In the genomic region with DNA sequence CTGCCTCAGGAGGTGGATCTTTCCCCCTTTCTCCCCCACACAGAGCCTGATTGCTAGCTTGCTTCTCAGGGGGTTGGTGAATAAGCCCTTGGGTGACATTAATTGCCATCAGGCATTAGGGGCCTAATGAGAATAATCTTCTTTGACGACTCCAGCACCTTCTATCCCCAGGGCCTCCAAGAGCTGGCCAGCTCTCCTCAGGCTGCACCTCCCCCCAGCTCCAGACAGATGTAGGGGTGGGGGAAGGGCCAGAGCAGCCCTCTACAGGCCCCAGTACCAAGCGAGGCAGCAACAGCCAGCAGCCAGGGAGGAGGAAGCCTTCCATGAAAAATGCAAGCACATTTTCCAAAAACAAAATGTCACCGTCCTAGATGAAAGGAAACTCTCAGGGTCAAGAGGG, we compare ENCODE assay signal across 30 cellular contexts. TPM values are rescaled to one million over a fixed set of nuclear protein-coding genes. Genes with fewer than 3 reads are reported as not detected.
DNase-seq lines count a peak whose midpoint lies in the region; ATAC-seq, FAIRE-seq and TF ChIP-seq lines count a peak whose summit lies in the region.
"Had no signal": no experiment of that assay in that cellular context is flagged by ENCODE, and none has a peak within 500 bp of the region (broad histone marks: within the 10 kb centered on the region; RNA-seq: fewer than 3 reads in every experiment).

No MANE protein-coding gene starts in this region.

- no peak overlapping the region for H2AK5ac ChIP-seq in IMR-90 (ENCODE audit: low read depth, low read length)
- no peak overlapping the region for H2AK5ac ChIP-seq in H1 (ENCODE audit: low read depth, low read length)

- H2BK120ac ChIP-seq in IMR-90 (ENCODE audit: low read depth, low read length) (no peak overlapping the region), H1 (replicated peaks; ENCODE audit: low read depth, low read length) (no peak overlapping the region)

- no peak overlapping the region for H3K9ac ChIP-seq in IMR-90 (ENCODE audit: low read depth, low read length)
- no peak overlapping the region for H3K9ac ChIP-seq in H1 (replicated peaks in 1 of 4; ENCODE audit: extremely low read depth in 1 of 4, low read depth in 3 of 4, low read length in 3 of 4)

- peaks cover 37% of the 10 kb centered on the region for H3K27me3 ChIP-seq in CD8-positive, alpha-beta memory T cell (ENCODE audit: insufficient read depth, low read length, poor library complexity, severe bottlenecking)
- H3K27me3 ChIP-seq in IMR-90 (ENCODE audit: control insufficient read depth, insufficient read depth, low read length): peaks cover 68% of the 10 kb centered on the region
- H3K27me3 ChIP-seq in H1 (replicated peaks in 1 of 4; ENCODE audit: control insufficient read depth in 3 of 4, extremely low read depth in 1 of 4, insufficient read depth in 3 of 4, low read length in 3 of 4): peaks cover 55 to 87% (median 79%) of the 10 kb centered on the region in 4 experiments
- H3K27me3 ChIP-seq in esophagus muscularis mucosa: peaks cover 3 to 94% (median 41%) of the 10 kb centered on the region in 4 donors

- H3K4me1 ChIP-seq in CD8-positive, alpha-beta memory T cell (ENCODE audit: insufficient read depth, low read length): peaks cover 6% of the 10 kb centered on the region
- H3K4me1 ChIP-seq in IMR-90 (ENCODE audit: control insufficient read depth, insufficient read depth, low read length) (peaks cover 2% of the 10 kb centered on the region; the same call in 1 of the 2 replicates), H1 (replicated peaks in 1 of 4; ENCODE audit: control insufficient read depth in 3 of 4, insufficient read depth in 4 of 4, low read length in 3 of 4) (peaks cover 10 to 40% (median 25%) of the 10 kb centered on the region in 4 experiments), esophagus muscularis mucosa (peaks cover 35 to 41% (median 38%) of the 10 kb centered on the region in 4 donors)

- no peak for TF ChIP-seq RAD21 in IMR-90 (IDR thresholded peaks at IDR 0.05; ENCODE audit: low read length)
- peak in 1 of 2 experiments; percentile 17; a peak in 1 of 4 replicates for TF ChIP-seq RAD21 in H1 (IDR thresholded peaks at IDR 0.05 in 1 of 2, conservative IDR thresholded peaks at IDR 0.05 in 1 of 2; ENCODE audit: low read depth in 2 of 2, low read length in 2 of 2)

- POLR2A ChIA-PET in CD8-positive, alpha-beta memory T cell (lab: Charles Lee): no interaction called here
- POLR2A ChIA-PET in IMR-90 (lab: Charles Lee; ENCODE audit: unreplicated experiment): no interaction called here
- POLR2A ChIA-PET in H1 (lab: Charles Lee; ENCODE audit: partially characterized antibody): interaction anchor here (0.7 to 1.8 kb wide), 5 partner anchors 10 to 27 kb away, joined by 3 to 5 read pairs (median 3); no protein-coding TSS in a partner anchor

- dilution Hi-C loops in IMR-90 (cut with HindIII; ENCODE audit: low sequenced_read_pairs, unreplicated experiment): no loop called here

- H3K4ac ChIP-seq in IMR-90 (ENCODE audit: low read depth, low read length): no peak overlapping the region
- H3K4ac ChIP-seq in H1 (replicated peaks; ENCODE audit: insufficient read length, low read depth, low read length): no peak overlapping the region

- ATAC-seq in IMR-90 (ENCODE audit: low read depth) (no peak), HG03354 (IDR thresholded peaks at IDR 0.05; ENCODE audit: poor library complexity, severe bottlenecking, unreplicated experiment) (no peak)
- ATAC-seq: activated T-cell treated with anti-CD3 and anti-CD28 coated beads, Interleukin-2, amount 50 U/mL, for 4 hours; left lobe of liver; PC-3 had no signal

- H3K18ac ChIP-seq in IMR-90 (ENCODE audit: low read depth, low read length) (no peak overlapping the region), H1 (ENCODE audit: extremely low read depth, low read length) (peak overlapping the region; percentile 78)

- no peak overlapping the region for H3K27ac ChIP-seq in CD8-positive, alpha-beta memory T cell (ENCODE audit: low read depth, low read length)
- no peak overlapping the region for H3K27ac ChIP-seq in IMR-90 (ENCODE audit: insufficient read depth, low read length)
- H3K27ac ChIP-seq in H1 (ENCODE audit: low read depth, low read length): no peak overlapping the region
- no peak overlapping the region for H3K27ac ChIP-seq in esophagus muscularis mucosa (replicated peaks in 1 of 4)
- H3K27ac ChIP-seq: sigmoid colon, tibial artery had no signal

- H2AFZ ChIP-seq in IMR-90 (replicated peaks; ENCODE audit: low read length, poor library complexity): no peak overlapping the region
- no peak overlapping the region for H2AFZ ChIP-seq in H1 (ENCODE audit: low read length)

- no peaks in the 10 kb centered on the region for H3K9me3 Mint-ChIP-seq in CD8-positive, alpha-beta memory T cell
- H3K9me3 Mint-ChIP-seq in nephron: peaks cover 6% of the 10 kb centered on the region
- H3K9me3 Mint-ChIP-seq: activated naive CD4-positive, alpha-beta T cell treated with anti-CD3 and anti-CD28 coated beads, Interleukin-2, amount 50 U/mL, for 24 hours; activated T-cell treated with anti-CD3 and anti-CD28 coated beads, Interleukin-2, amount 50 U/mL, for 4 hours had no signal

- no peak overlapping the region for H4K5ac ChIP-seq in IMR-90 (ENCODE audit: low read depth, low read length)
- H4K5ac ChIP-seq in H1 (ENCODE audit: insufficient read length, low read depth, low read length): no peak overlapping the region

- H2BK5ac ChIP-seq in IMR-90 (ENCODE audit: low read depth, low read length, poor library complexity, severe bottlenecking): no peak overlapping the region
- no peak overlapping the region for H2BK5ac ChIP-seq in H1 (ENCODE audit: low read depth, low read length)

- H2BK20ac ChIP-seq in IMR-90 (ENCODE audit: low read depth, low read length) (no peak overlapping the region), H1 (ENCODE audit: low read length) (0 out of 2 replicates have a peak overlapping the region, but pooled peaks have one; percentile 86)

- H3K56ac ChIP-seq in IMR-90 (ENCODE audit: extremely low read depth, insufficient read depth, low read length): no peak overlapping the region
- no peak overlapping the region for H3K56ac ChIP-seq in H1 (replicated peaks; ENCODE audit: insufficient read length, low read depth, low read length)

- no peaks in the 10 kb centered on the region for H3K36me3 ChIP-seq in CD8-positive, alpha-beta memory T cell (ENCODE audit: insufficient read depth, low read length)
- H3K36me3 ChIP-seq in IMR-90 (ENCODE audit: control insufficient read depth, insufficient read depth, low read length) (no peaks in the 10 kb centered on the region), H1 (ENCODE audit: control insufficient read depth in 2 of 4, insufficient read depth in 4 of 4, low read length in 3 of 4) (peaks cover 0 to 4% (median 0%) of the 10 kb centered on the region in 4 experiments; a peak in 1 of 8 replicates), esophagus muscularis mucosa (no peaks in the 10 kb centered on the region)
- H3K36me3 ChIP-seq: sigmoid colon, tibial artery had no signal

- H3K23me2 ChIP-seq in H1 (ENCODE audit: low read depth, low read length): peaks cover 29% of the 10 kb centered on the region; the same call in 1 of the 2 replicates

- TF ChIP-seq POLR2A in IMR-90 (IDR thresholded peaks at IDR 0.05; ENCODE audit: low read depth, low read length): no peak
- TF ChIP-seq POLR2A in H1 (IDR thresholded peaks at IDR 0.05; ENCODE audit: control extremely low read depth in 1 of 2, low read depth in 2 of 2, low read length in 2 of 2): no peak
- TF ChIP-seq POLR2A in esophagus muscularis mucosa (IDR thresholded peaks at IDR 0.05; ENCODE audit: low read depth): no peak

- H4K8ac ChIP-seq in IMR-90 (ENCODE audit: low read depth in 2 of 2, low read length in 2 of 2) (no peak overlapping the region), H1 (ENCODE audit: extremely low read depth, insufficient read depth, low read length) (no peak overlapping the region; the same call in 1 of the 2 replicates)

- no peaks in the 10 kb centered on the region for H3K36me3 Mint-ChIP-seq in CD8-positive, alpha-beta memory T cell
- no peaks in the 10 kb centered on the region for H3K36me3 Mint-ChIP-seq in nephron (ENCODE audit: low read depth)
- H3K36me3 Mint-ChIP-seq: activated naive CD4-positive, alpha-beta T cell treated with anti-CD3 and anti-CD28 coated beads, Interleukin-2, amount 50 U/mL, for 24 hours; CD4-positive, CD25-positive, alpha-beta regulatory T cell had no signal

- H4K20me1 ChIP-seq in IMR-90 (ENCODE audit: insufficient read depth, low read length) (no peaks in the 10 kb centered on the region), H1 (replicated peaks in 1 of 2; ENCODE audit: control insufficient read depth in 1 of 2, insufficient read depth in 2 of 2, low read length in 2 of 2) (peaks cover 3 to 16% of the 10 kb centered on the region in 2 experiments)

- H3K23ac ChIP-seq in IMR-90 (ENCODE audit: low read depth, low read length) (no peak overlapping the region), H1 (ENCODE audit: insufficient read length) (no peak overlapping the region)

- no peaks in the 10 kb centered on the region for H3K9me1 ChIP-seq in IMR-90 (ENCODE audit: insufficient read depth, low read length)

- TF ChIP-seq EP300 in H1 (IDR thresholded peaks at IDR 0.05; ENCODE audit: borderline replicate concordance in 1 of 2, low read depth in 2 of 2, low read length in 2 of 2) (0 out of 3 replicates have a peak, but pooled peaks of 1 of the 2 experiments have one; percentile 27), esophagus muscularis mucosa (IDR thresholded peaks at IDR 0.05) (no peak)

- WGBS in IMR-90 (ENCODE audit: extremely low coverage in 2 of 2, insufficient read length in 1 of 2), 2 experiments: no CpG with 5 or more reads among the region's 3 CpGs
- WGBS in H1 (ENCODE audit: extremely low coverage in 1 of 2, insufficient coverage in 1 of 2, insufficient read length in 1 of 2, insufficient replicate concordance in 2 of 2, low coverage in 1 of 2, low lambda C conversion rate in 2 of 2, missing lambda C conversion rate in 1 of 2), 2 experiments: 3% methylated on average over 3 of the region's 3 CpGs; no CpG with 5 or more reads in 1 of the 2 experiments
- WGBS in esophagus muscularis mucosa: 43% methylated on average over 3 of the region's 3 CpGs

- no peak overlapping the region for H3K4me2 ChIP-seq in IMR-90 (ENCODE audit: low read depth, low read length)
- H3K4me2 ChIP-seq in H1 (ENCODE audit: insufficient read depth in 1 of 2, low read depth in 2 of 2, low read length in 2 of 2): peak overlapping the region; percentile 75 to 86

- no peak for DNase-seq in CD8-positive, alpha-beta memory T cell
- DNase-seq in IMR-90 (no peak), H1 (ENCODE audit: low read depth in 1 of 2, low spot score in 2 of 2) (no peak), NCI-H510A (lab: John Stamatoyannopoulos, UW) (no peak), esophagus muscularis mucosa (ENCODE audit: extremely low spot score) (no peak), SW 1271 (lab: John Stamatoyannopoulos, UW) (no peak)
- DNase-seq: activated CD4-positive, CD25-positive, alpha-beta regulatory T cell; activated T-cell treated with anti-CD3 and anti-CD28 coated beads, Interleukin-2, amount 50 U/mL, for 4 hours; CD4-positive, CD25-positive, alpha-beta regulatory T cell; cortex of kidney; foreskin fibroblast; Kasumi-1; NCI-H1048; NCI-H2081; NCI-H748 treated with DMSO at 0.1 percent for 48 hours; PC-3; SHP77 treated with DMSO at 0.1 percent for 48 hours; sigmoid colon; stimulated activated naive CD4-positive, alpha-beta T cell; tibial artery had no signal

- no peak overlapping the region for H2BK15ac ChIP-seq in IMR-90 (ENCODE audit: low read depth, low read length)
- H2BK15ac ChIP-seq in H1 (ENCODE audit: low read length): peak overlapping the region; percentile 74; the same call in 1 of the 2 replicates

- H3K14ac ChIP-seq in IMR-90 (replicated peaks; ENCODE audit: low read depth, low read length) (no peak overlapping the region), H1 (ENCODE audit: insufficient read length) (no peak overlapping the region)

- in situ Hi-C loops in IMR-90 (cut with MboI; ENCODE audit: low sequenced_read_pairs): no loop called here

- no peak overlapping the region; the same call in 1 of the 2 replicates for H2BK12ac ChIP-seq in H1 (ENCODE audit: low read depth, low read length)

- CTCF ChIA-PET in CD8-positive, alpha-beta memory T cell (lab: Charles Lee): no interaction called here
- CTCF ChIA-PET in IMR-90 (lab: Yijun Ruan, JAX): no interaction called here
- CTCF ChIA-PET in H1 (lab: Charles Lee; ENCODE audit: partially characterized antibody): interaction anchor here (0.9 to 2.0 kb wide), 11 partner anchors 9 to 157 kb away, joined by 3 to 8 read pairs (median 3); no protein-coding TSS in a partner anchor

- no peaks in the 10 kb centered on the region for H3K9me3 ChIP-seq in CD8-positive, alpha-beta memory T cell (ENCODE audit: low read length)
- H3K9me3 ChIP-seq in IMR-90 (ENCODE audit: control insufficient read depth, insufficient read depth, low read length) (no peaks in the 10 kb centered on the region), H1 (ENCODE audit: insufficient read depth in 2 of 2, low read depth in 1 of 2, low read length in 1 of 2) (no peaks in the 10 kb centered on the region), esophagus muscularis mucosa (no peaks in the 10 kb centered on the region)
- H3K9me3 ChIP-seq: tibial artery had no signal

- intact Hi-C loops in IMR-90 (cut with micrococcal nuclease) (no loop called here), esophagus muscularis mucosa (cut with DNase I) (no loop called here)

- no peak overlapping the region for H3K4me3 ChIP-seq in CD8-positive, alpha-beta memory T cell (ENCODE audit: low read length)
- H3K4me3 ChIP-seq in IMR-90 (ENCODE audit: insufficient read depth, low read depth, low read length): no peak overlapping the region
- peak overlapping the region in 3 of 4 experiments; percentile 17 to 63 (median 28); a peak in 5 of 8 replicates for H3K4me3 ChIP-seq in H1 (ENCODE audit: extremely low read depth in 1 of 4, insufficient read depth in 2 of 4, low read depth in 3 of 4, low read length in 4 of 4)
- H3K4me3 ChIP-seq in esophagus muscularis mucosa: no peak overlapping the region

- peak; percentile 7 for FAIRE-seq in H1 (lab: Jason Lieb, UNC)
- FAIRE-seq: GM18507 had no signal

- H4K91ac ChIP-seq in IMR-90 (ENCODE audit: insufficient read depth, low read depth, low read length): no peak overlapping the region
- H4K91ac ChIP-seq in H1 (replicated peaks; ENCODE audit: insufficient read length, low read length): no peak overlapping the region

- no peak for TF ChIP-seq CTCF in IMR-90 (conservative IDR thresholded peaks at IDR 0.05; ENCODE audit: low read depth, low read length)
- no peak for TF ChIP-seq CTCF in H1 (IDR thresholded peaks at IDR 0.05; ENCODE audit: control extremely low read depth in 1 of 3, insufficient read depth in 1 of 3, low read depth in 1 of 3, low read length in 3 of 3)
- no peak for TF ChIP-seq CTCF in nephron (IDR thresholded peaks at IDR 0.05; ENCODE audit: unreplicated experiment in 3 of 3)
- TF ChIP-seq CTCF in esophagus muscularis mucosa (IDR thresholded peaks at IDR 0.05): no peak

- H3K79me2 ChIP-seq in H1 (ENCODE audit: control insufficient read depth in 1 of 2, insufficient read depth in 2 of 2, low read length in 2 of 2): no peaks in the 10 kb centered on the region

- H2AK9ac ChIP-seq in IMR-90 (replicated peaks; ENCODE audit: low read depth, low read length, poor library complexity): peak overlapping the region; percentile 55

- no peak overlapping the region for H3K27ac Mint-ChIP-seq in CD8-positive, alpha-beta memory T cell
- H3K27ac Mint-ChIP-seq in nephron: peak overlapping the region in 1 of 3 experiments; percentile 39
- H3K27ac Mint-ChIP-seq: activated naive CD4-positive, alpha-beta T cell treated with anti-CD3 and anti-CD28 coated beads, Interleukin-2, amount 50 U/mL, for 24 hours had no signal

- peaks cover 11 to 35% (median 13%) of the 10 kb centered on the region in 3 donors for H3K4me1 Mint-ChIP-seq in CD8-positive, alpha-beta memory T cell
- H3K4me1 Mint-ChIP-seq in nephron: peaks cover 19% of the 10 kb centered on the region

- H3K79me1 ChIP-seq in IMR-90 (ENCODE audit: low read depth in 1 of 2, low read length in 2 of 2) (no peaks in the 10 kb centered on the region), H1 (ENCODE audit: low read depth, low read length) (no peaks in the 10 kb centered on the region)

- peaks cover 49 to 82% of the 10 kb centered on the region in 2 donors for H3K27me3 Mint-ChIP-seq in CD8-positive, alpha-beta memory T cell
- H3K27me3 Mint-ChIP-seq in nephron (ENCODE audit: low read depth): peaks cover 91% of the 10 kb centered on the region

- no TSS peak for BruUV-seq in IMR-90 (replicated peaks; lab: Mats Ljungman, UMichigan)

- peak overlapping the region in 6 of 7 donors; percentile 14 to 78 (median 62) for H3K4me3 Mint-ChIP-seq in CD8-positive, alpha-beta memory T cell
- peak overlapping the region; percentile 87 to 92 (median 88) for H3K4me3 Mint-ChIP-seq in nephron

RNA-seq across cellular contexts. Expression of a gene that starts 1.4 kb away (rescaled TPM):
- not detected for total RNA-seq in CD8-positive, alpha-beta memory T cell
- 0.24 TPM for polyA plus RNA-seq in CD8-positive, alpha-beta memory T cell
- total RNA-seq in IMR-90 (2012; rRNA removed): not detected in 2 replicates
- not detected in 2 replicates for polyA plus RNA-seq in IMR-90 (2012; rRNA removed)
- polyA plus RNA-seq in IMR-90 (2012; cell fraction: cytosol; rRNA removed): 0.01 TPM in 1 of 2 replicates, not detected in the other
- polyA plus RNA-seq in IMR-90 (2012; cell fraction: nucleus; rRNA removed; ENCODE audit: low replicate concordance): 0.01 TPM in 1 of 2 replicates, not detected in the other
- 0.31 and 0.45 TPM in 2 replicates for total RNA-seq in H1 (2021; fragmentation: NEBNext Ultra II Directional; extraction: Animal tissue kit (Norgen Biotek cat#: 25700))
- 0.60 and 0.67 TPM in 2 replicates for polyA plus RNA-seq in H1 (2011; rRNA removed)
- 0.35 TPM for polyA plus RNA-seq in H1 (2011; cell fraction: cytosol; rRNA removed)
- polyA plus RNA-seq in H1 (2011; cell fraction: nucleus; rRNA removed): 2.6 TPM
- 0.18 to 0.65 TPM (median 0.55 TPM) in 4 replicates for polyA plus RNA-seq in H1 (2012, experiment 1 of 2)
- polyA plus RNA-seq in H1 (2012, experiment 2 of 2): 0.26 TPM
- polyA plus RNA-seq in H1 (2013, experiment 1 of 2): 0.32 TPM
- polyA plus RNA-seq in H1 (2013, experiment 2 of 2): 0.17 TPM
- polyA minus RNA-seq in H1 (2011; rRNA and poly(A)+ RNA removed): 0.24 and 0.69 TPM in 2 replicates
- 0.22 TPM for polyA minus RNA-seq in H1 (2011; cell fraction: cytosol; rRNA and poly(A)+ RNA removed)
- 0.40 TPM for polyA minus RNA-seq in H1 (2011; cell fraction: nucleus; rRNA and poly(A)+ RNA removed)
- total RNA-seq in esophagus muscularis mucosa: under 1 TPM in 2 of 4 donors, not detected in 2; under 0.01 to 0.06 TPM
- total RNA-seq: CD4-positive, CD25-positive, alpha-beta regulatory T cell; Daoy; HT-29; mononuclear cell; osteocyte; PC-3; sigmoid colon; T-helper 2 cell treated with Interferon-gamma antibody and Interleukin-4, amounts not matched to agents 100 ng/mL and 5 ng/mL, for 36 hours had no signal

Comparison
In these comparisons a context has a peak if more than half of its experiments do, and no peak if none do; other contexts are left out.
1. H3K4me3 ChIP-seq: peak in H1 (3 of 4); none in CD8-positive, alpha-beta memory T cell (single experiment), IMR-90 (single experiment) and esophagus muscularis mucosa (0 of 4).